15 cellular contexts compared by ENCODE assay signal in genomic region chr14:49512147-49512551, GRCh38.
DNase-seq lines count a peak whose midpoint lies in the region; ATAC-seq and TF ChIP-seq lines count a peak whose summit lies in the region.
"Had no signal": no experiment of that assay in that cellular context is flagged by ENCODE, and none has a peak within 500 bp of the region (broad histone marks: within the 10 kb centered on the region; RNA-seq: fewer than 3 reads in every experiment).

No MANE protein-coding gene starts in this region.

- H3K9ac ChIP-seq in mammary epithelial cell (ENCODE audit: insufficient read depth, low read length), result no peak overlapping the region

- peak overlapping the region; percentile 83 for H3K27ac ChIP-seq in mammary epithelial cell (ENCODE audit: insufficient read depth, low read depth, low read length)
- no peak overlapping the region for H3K27ac ChIP-seq in suprapubic skin
- H3K27ac ChIP-seq: HL-60 had no signal

- no peak overlapping the region for H3K4me3 Mint-ChIP-seq in mesothelial cell of epicardium
- H3K4me3 Mint-ChIP-seq: activated naive CD8-positive, alpha-beta T cell treated with anti-CD3 and anti-CD28 coated beads, Interleukin-2, amount 50 U/mL, for 24 hours; naive B cell; stimulated activated naive CD8-positive, alpha-beta T cell treated with anti-CD3 and anti-CD28 coated beads, Interleukin-15, Interleukin-2, amounts not matched to agents 100 ng/mL and 50 ng/mL, for 24 hours; T-cell had no signal

- no peaks in the 10 kb centered on the region for H3K27me3 Mint-ChIP-seq in mesothelial cell of epicardium (ENCODE audit: low read depth)
- H3K27me3 Mint-ChIP-seq: activated naive CD8-positive, alpha-beta T cell treated with anti-CD3 and anti-CD28 coated beads, Interleukin-2, amount 50 U/mL, for 24 hours; naive B cell had no signal

- CTCF ChIA-PET in mammary epithelial cell (lab: Charles Lee; ENCODE audit: low non-redundant PET), result no interaction called here

- peak overlapping the region; percentile 89 for H3K27ac Mint-ChIP-seq in mesothelial cell of epicardium
- H3K27ac Mint-ChIP-seq: activated naive CD8-positive, alpha-beta T cell treated with anti-CD3 and anti-CD28 coated beads, Interleukin-2, amount 50 U/mL, for 24 hours; stimulated activated naive CD8-positive, alpha-beta T cell treated with anti-CD3 and anti-CD28 coated beads, Interleukin-15, Interleukin-2, amounts not matched to agents 100 ng/mL and 50 ng/mL, for 24 hours had no signal

- no peaks in the 10 kb centered on the region for H3K79me2 ChIP-seq in mammary epithelial cell (ENCODE audit: insufficient read depth, low read length)

- H3K4me3 ChIP-seq in mammary epithelial cell (replicated peaks in 1 of 3; ENCODE audit: insufficient read depth in 1 of 3, low read depth in 2 of 3, low read length in 3 of 3), result no peak overlapping the region
- H3K4me3 ChIP-seq in suprapubic skin, result no peak overlapping the region

- H3K9me3 ChIP-seq in mammary epithelial cell (replicated peaks; ENCODE audit: insufficient read depth, low read length) (no peaks in the 10 kb centered on the region), suprapubic skin (no peaks in the 10 kb centered on the region)

- intact Hi-C loops in mammary epithelial cell (cut with micrococcal nuclease), result loop anchor here (2.0 kb wide), 2 partner anchors 39 to 73 kb away; no protein-coding TSS in a partner anchor
- intact Hi-C loops in left ventricle myocardium superior (cut with micrococcal nuclease), result no loop called here

- no peak for TF ChIP-seq POLR2A in suprapubic skin (IDR thresholded peaks at IDR 0.05)

- in situ Hi-C loops in mammary epithelial cell (cut with MboI; ENCODE audit: low sequenced_read_pairs in 2 of 2), result no loop called here

- H3K4me1 ChIP-seq in mammary epithelial cell (ENCODE audit: insufficient read depth, low read length), result peaks cover 24% of the 10 kb centered on the region
- peaks cover 4% of the 10 kb centered on the region for H3K4me1 ChIP-seq in suprapubic skin

- dilution Hi-C loops in mammary epithelial cell (cut with HindIII; ENCODE audit: low sequenced_read_pairs), result loop anchor here (5.0 kb wide), 1 partner anchor 35 kb away; no protein-coding TSS in a partner anchor

- no peaks in the 10 kb centered on the region for H3K27me3 ChIP-seq in mammary epithelial cell (ENCODE audit: insufficient read depth, low read length)
- no peaks in the 10 kb centered on the region for H3K27me3 ChIP-seq in suprapubic skin

- BruUV-seq in mammary epithelial cell (replicated peaks; lab: Mats Ljungman, UMichigan), result no TSS peak

- DNase-seq in AG08395 (ENCODE audit: low spot score), result peak; percentile 65
- peak; percentile 97 for DNase-seq in HT1080 (ENCODE audit: low read depth)
- DNase-seq in mammary epithelial cell, result peak; percentile 94
- no peak for DNase-seq in mesothelial cell of epicardium (ENCODE audit: low spot score in 2 of 2, unreplicated experiment in 2 of 2)
- DNase-seq in suprapubic skin (ENCODE audit: low spot score in 2 of 2), result no peak
- DNase-seq in left ventricle myocardium superior, result no peak
- no peak for DNase-seq in NCI-H2029 treated with DMSO at 0.1 percent for 48 hours (lab: John Stamatoyannopoulos, UW)
- DNase-seq: activated naive CD8-positive, alpha-beta T cell treated with anti-CD3 and anti-CD28 coated beads, Interleukin-2, amount 50 U/mL, for 24 hours; naive B cell; NCI-H1092; NCI-H69; T-cell had no signal

- H3K36me3 Mint-ChIP-seq in mesothelial cell of epicardium, result peaks cover 2% of the 10 kb centered on the region
- H3K36me3 Mint-ChIP-seq: naive B cell, T-cell had no signal

- no peak overlapping the region for H2AFZ ChIP-seq in mammary epithelial cell (ENCODE audit: low read depth, low read length)

- H3K4me1 Mint-ChIP-seq in mesothelial cell of epicardium, result peaks cover 9% of the 10 kb centered on the region
- H3K4me1 Mint-ChIP-seq: activated naive CD8-positive, alpha-beta T cell treated with anti-CD3 and anti-CD28 coated beads, Interleukin-2, amount 50 U/mL, for 24 hours; naive B cell; T-cell had no signal

- peak overlapping the region; percentile 52 for H3K4me2 ChIP-seq in mammary epithelial cell (ENCODE audit: insufficient read depth, low read depth, low read length)

- ATAC-seq in left ventricle myocardium superior, result no peak
- no peak for ATAC-seq in GM21447 (IDR thresholded peaks at IDR 0.05; ENCODE audit: unreplicated experiment)
- ATAC-seq: activated naive CD8-positive, alpha-beta T cell treated with anti-CD3 and anti-CD28 coated beads, Interleukin-2, amount 50 U/mL, for 24 hours; T-cell had no signal

- TF ChIP-seq CTCF in mammary epithelial cell (conservative IDR thresholded peaks at IDR 0.05 in 1 of 2, IDR thresholded peaks at IDR 0.05 in 1 of 2; ENCODE audit: extremely low read depth in 1 of 2, insufficient read depth in 1 of 2, low read depth in 1 of 2, low read length in 2 of 2) (no peak), mesothelial cell of epicardium (IDR thresholded peaks at IDR 0.05; ENCODE audit: unreplicated experiment) (no peak), suprapubic skin (IDR thresholded peaks at IDR 0.05) (no peak)

- no peaks in the 10 kb centered on the region for H3K36me3 ChIP-seq in mammary epithelial cell (ENCODE audit: insufficient read depth, low read length)
- no peaks in the 10 kb centered on the region for H3K36me3 ChIP-seq in suprapubic skin

- TF ChIP-seq EP300 in suprapubic skin (IDR thresholded peaks at IDR 0.05), result no peak

- no peaks in the 10 kb centered on the region for H4K20me1 ChIP-seq in mammary epithelial cell (ENCODE audit: insufficient read depth, low read length)

- H3K9me3 Mint-ChIP-seq in mesothelial cell of epicardium, result peaks cover 17% of the 10 kb centered on the region
- H3K9me3 Mint-ChIP-seq: activated naive CD8-positive, alpha-beta T cell treated with anti-CD3 and anti-CD28 coated beads, Interleukin-2, amount 50 U/mL, for 24 hours; stimulated activated naive CD8-positive, alpha-beta T cell treated with anti-CD3 and anti-CD28 coated beads, Interleukin-15, Interleukin-2, amounts not matched to agents 100 ng/mL and 50 ng/mL, for 24 hours had no signal

- no CpG with 5 or more reads among the region's 3 CpGs for WGBS in mammary epithelial cell (ENCODE audit: low coverage, missing lambda C conversion rate)
- 22% methylated on average over 3 of the region's 3 CpGs for WGBS in suprapubic skin

Comparison
In these comparisons a context has a peak if more than half of its experiments do, and no peak if none do; other contexts are left out.
1. DNase-seq: peak in AG08395 (single experiment), HT1080 (single experiment) and mammary epithelial cell (single experiment); none in mesothelial cell of epicardium (0 of 2), suprapubic skin (0 of 2), left ventricle myocardium superior (single experiment) and NCI-H2029 treated with DMSO at 0.1 percent for 48 hours (single experiment).